ENCODE assay signal across 16 cellular contexts in the genomic region with DNA sequence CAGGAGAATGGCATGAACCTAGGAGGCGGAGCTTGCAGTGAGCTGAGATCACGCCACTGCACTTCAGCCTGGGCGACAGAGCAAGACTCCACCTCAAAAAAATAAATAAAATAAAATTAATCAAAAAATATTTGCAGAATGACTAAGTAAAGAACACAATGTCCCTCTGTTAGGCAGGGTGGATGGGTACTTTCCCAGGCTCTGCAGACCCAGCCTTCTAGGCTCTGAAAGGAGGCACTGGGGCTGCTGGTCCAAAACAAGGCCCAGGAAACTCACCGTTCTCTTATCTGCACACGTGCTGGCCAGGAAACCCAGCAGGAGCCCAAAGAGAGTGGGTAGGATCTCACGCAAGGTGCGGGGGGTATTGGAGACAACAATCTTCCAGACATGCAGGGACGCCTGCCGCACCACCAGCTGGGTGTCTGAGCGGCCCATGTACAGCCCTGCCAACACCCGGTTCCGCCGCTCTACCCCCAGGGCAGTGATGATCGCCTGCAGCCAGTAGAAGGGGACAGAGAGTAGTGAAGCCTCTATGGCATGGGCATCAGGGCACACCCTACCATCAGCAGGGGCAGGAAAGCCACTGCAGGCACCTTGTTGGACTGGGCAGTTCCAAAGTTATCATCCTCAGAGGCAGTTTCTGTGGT. TPM values are rescaled to one million over a fixed set of nuclear protein-coding genes. Genes with fewer than 3 reads are reported as not detected.
DNase-seq lines count a peak whose midpoint lies in the region; ATAC-seq lines count a peak whose summit lies in the region.
"Had no signal": no experiment of that assay in that cellular context is flagged by ENCODE, and none has a peak within 500 bp of the region (broad histone marks: within the 10 kb centered on the region; RNA-seq: fewer than 3 reads in every experiment).

No MANE protein-coding gene starts in this region.

- no peak overlapping the region for H3K4me3 Mint-ChIP-seq in activated CD4-positive, alpha-beta T cell treated with anti-CD3 and anti-CD28 coated beads, Interleukin-2, amount 10 ng/mL, durations not matched to agents 7 days and 5 days

- POLR2A ChIA-PET in activated CD4-positive, alpha-beta T cell treated with anti-CD3 and anti-CD28 coated beads, Interleukin-2, amount 10 ng/mL, durations not matched to agents 7 days and 5 days (lab: Charles Lee), result no interaction called here

- ATAC-seq in GM19351 (IDR thresholded peaks at IDR 0.05; ENCODE audit: unreplicated experiment), result no peak
- no peak for ATAC-seq in HG03342 (IDR thresholded peaks at IDR 0.05; ENCODE audit: unreplicated experiment)
- ATAC-seq: SK-N-SH treated with all-trans-retinoic acid at 6 μM for 48 hours had no signal

- H3K27ac Mint-ChIP-seq in activated CD4-positive, alpha-beta T cell treated with anti-CD3 and anti-CD28 coated beads, Interleukin-2, amount 10 ng/mL, durations not matched to agents 7 days and 5 days, result no peak overlapping the region

- H3K27me3 Mint-ChIP-seq in activated CD4-positive, alpha-beta T cell treated with anti-CD3 and anti-CD28 coated beads, Interleukin-2, amount 10 ng/mL, durations not matched to agents 7 days and 5 days, result no peaks in the 10 kb centered on the region

- H3K4me1 Mint-ChIP-seq in activated CD4-positive, alpha-beta T cell treated with anti-CD3 and anti-CD28 coated beads, Interleukin-2, amount 10 ng/mL, durations not matched to agents 7 days and 5 days, result no peaks in the 10 kb centered on the region

- H3K9me3 Mint-ChIP-seq in activated CD4-positive, alpha-beta T cell treated with anti-CD3 and anti-CD28 coated beads, Interleukin-2, amount 10 ng/mL, durations not matched to agents 7 days and 5 days, result no peaks in the 10 kb centered on the region

- CTCF ChIA-PET in activated CD4-positive, alpha-beta T cell treated with anti-CD3 and anti-CD28 coated beads, Interleukin-2, amount 10 ng/mL, durations not matched to agents 7 days and 5 days (lab: Charles Lee), result interaction anchor here (1.0 kb wide), 1 partner anchor 16 kb away, joined by 3 read pairs; no protein-coding TSS in a partner anchor

- H3K36me3 Mint-ChIP-seq in activated CD4-positive, alpha-beta T cell treated with anti-CD3 and anti-CD28 coated beads, Interleukin-2, amount 10 ng/mL, durations not matched to agents 7 days and 5 days (ENCODE audit: low read depth), result peaks cover 41% of the 10 kb centered on the region

- DNase-seq in EH (ENCODE audit: low read depth), result peak; percentile 9
- peak; percentile 19 for DNase-seq in amniotic epithelial cell (ENCODE audit: low read depth)
- peak; percentile 74 for DNase-seq in iris pigment epithelial cell (ENCODE audit: low read depth)
- DNase-seq in activated CD4-positive, alpha-beta T cell treated with anti-CD3 and anti-CD28 coated beads, Interleukin-2, amount 10 ng/mL, durations not matched to agents 7 days and 5 days, result no peak
- DNase-seq in HuH-7.5 (ENCODE audit: low spot score), result no peak
- DNase-seq: Caco-2, GDM1, MM.1S, NCI-H1105, NCI-H187 treated with DMSO at 0.1 percent for 48 hours, NCI-H446 treated with DMSO at 0.1 percent for 48 hours, NCI-H748 treated with DMSO at 0.1 percent for 48 hours, SHP77 had no signal

RNA-seq across cellular contexts. Expression of gene RAB35, which starts 25.8 kb away (rescaled TPM):
- total RNA-seq in activated CD4-positive, alpha-beta T cell treated with anti-CD3 and anti-CD28 coated beads, Interleukin-2, amount 10 ng/mL, durations not matched to agents 7 days and 5 days, result 10 to 100 TPM; 76.5 TPM

RNA-seq across cellular contexts. Expression of gene GCN1, which starts 52.2 kb away (rescaled TPM):
- 10 to 100 TPM; 90.2 to 95.5 TPM for total RNA-seq in activated CD4-positive, alpha-beta T cell treated with anti-CD3 and anti-CD28 coated beads, Interleukin-2, amount 10 ng/mL, durations not matched to agents 7 days and 5 days

RNA-seq across cellular contexts. Expression of gene RPLP0, which starts 58.6 kb away (rescaled TPM):
- 1,000 to 10,000 TPM; 1,972 to 2,164 TPM for total RNA-seq in activated CD4-positive, alpha-beta T cell treated with anti-CD3 and anti-CD28 coated beads, Interleukin-2, amount 10 ng/mL, durations not matched to agents 7 days and 5 days

Comparison
In these comparisons a context has a peak if more than half of its experiments do, and no peak if none do; other contexts are left out.
1. DNase-seq: peak in EH (single experiment), amniotic epithelial cell (single experiment) and iris pigment epithelial cell (single experiment); none in activated CD4-positive, alpha-beta T cell treated with anti-CD3 and anti-CD28 coated beads, Interleukin-2, amount 10 ng/mL, durations not matched to agents 7 days and 5 days (single experiment) and HuH-7.5 (single experiment).